8 cellular contexts compared by ENCODE assay signal in genomic region chr7:64904008-64904407, GRCh38. TPM values are rescaled to one million over a fixed set of nuclear protein-coding genes. Genes with fewer than 3 reads are reported as not detected.
DNase-seq lines count a peak whose midpoint lies in the region; ATAC-seq, FAIRE-seq and TF ChIP-seq lines count a peak whose summit lies in the region.

No MANE protein-coding gene starts in this region.

- intact Hi-C loops in HCT116 (cut with micrococcal nuclease) = no loop called here

- H3K4me3 Mint-ChIP-seq in astrocyte (ENCODE audit: unreplicated experiment) = peak overlapping the region; percentile 97

- TF ChIP-seq CTCF in 22Rv1 (IDR thresholded peaks at IDR 0.05) = no peak
- no peak for TF ChIP-seq CTCF in HCT116 (IDR thresholded peaks at IDR 0.05 in 2 of 3, conservative IDR thresholded peaks at IDR 0.05 in 1 of 3; ENCODE audit: borderline replicate concordance in 1 of 3, insufficient read depth in 1 of 3, low read depth in 2 of 3, low read length in 2 of 3)
- no peak for TF ChIP-seq CTCF in astrocyte (IDR thresholded peaks at IDR 0.05; ENCODE audit: insufficient read depth, low read depth, low read length)

- TF ChIP-seq POLR2A in HCT116 (IDR thresholded peaks at IDR 0.05; ENCODE audit: borderline replicate concordance, extremely low read depth, insufficient read depth, insufficient read length) = no peak

- H3K9ac ChIP-seq in HCT116 (ENCODE audit: low read length) (peak overlapping the region; percentile 69), astrocyte (ENCODE audit: low read length) (peak overlapping the region; percentile 96)

- H3K27ac ChIP-seq in 22Rv1 (peak overlapping the region; percentile 84), HCT116 (ENCODE audit: low read depth, low read length) (no peak overlapping the region; the same call in 1 of the 2 replicates), astrocyte (ENCODE audit: low read depth, low read length) (no peak overlapping the region), mesodermal cell (ENCODE audit: low read depth, low read length, severe bottlenecking) (no peak overlapping the region)

- no peak for TF ChIP-seq RAD21 in HCT116 (IDR thresholded peaks at IDR 0.05; ENCODE audit: low read depth)

- no peaks in the 10 kb centered on the region for H4K20me1 ChIP-seq in HCT116 (ENCODE audit: insufficient read depth)
- H4K20me1 ChIP-seq in astrocyte (ENCODE audit: insufficient read depth, low read length) = peaks cover 15% of the 10 kb centered on the region

- H3K4me1 ChIP-seq in HCT116 (ENCODE audit: control insufficient read depth in 1 of 2, insufficient read depth in 2 of 2, low read length in 2 of 2) (peaks cover 3 to 14% of the 10 kb centered on the region in 2 experiments; a peak in 3 of 4 replicates), astrocyte (ENCODE audit: insufficient read depth, low read length) (peaks cover 5% of the 10 kb centered on the region), mesodermal cell (ENCODE audit: control insufficient read depth, insufficient read depth, low read length, poor library complexity, severe bottlenecking) (peaks cover 15% of the 10 kb centered on the region)

- RAD21 ChIA-PET in HCT116 (lab: Charles Lee; ENCODE audit: low non-redundant PET in 1 of 2, low total read pairs in 2 of 2, uncharacterized antibody in 2 of 2, unreplicated experiment in 2 of 2) = no interaction called here

- H3K9me3 ChIP-seq in HCT116 (ENCODE audit: control insufficient read depth in 1 of 2, insufficient read depth in 1 of 2, low read depth in 1 of 2, low read length in 2 of 2) (no peaks in the 10 kb centered on the region), astrocyte (ENCODE audit: insufficient read depth, low read depth, low read length) (no peaks in the 10 kb centered on the region), mesodermal cell (ENCODE audit: control insufficient read depth, low read length) (peaks cover 2% of the 10 kb centered on the region)

- FAIRE-seq in astrocyte (lab: Jason Lieb, UNC) = no peak

- BruUV-seq in HCT116 (replicated peaks; lab: Mats Ljungman, UMichigan) = no TSS peak

- 91% methylated on average over 11 to 14 of the region's 15 CpGs for whole genome bisulfite sequencing in mesodermal cell (ENCODE audit: insufficient coverage in 2 of 2), 2 experiments

- no peak overlapping the region for H3K27ac Mint-ChIP-seq in astrocyte (ENCODE audit: unreplicated experiment)

- H2AFZ ChIP-seq in HCT116 (ENCODE audit: low read depth, low read length, poor library complexity, severe bottlenecking) (no peak overlapping the region), astrocyte (ENCODE audit: low read depth, low read length) (peak overlapping the region; percentile 99)

- H3K27me3 ChIP-seq in HCT116 (ENCODE audit: insufficient read depth, low read length) (no peaks in the 10 kb centered on the region), astrocyte (ENCODE audit: insufficient read depth, low read length) (no peaks in the 10 kb centered on the region)

- H3K9me2 ChIP-seq in HCT116 (ENCODE audit: insufficient read depth) = no peaks in the 10 kb centered on the region

- ATAC-seq in HCT116 = no peak
- ATAC-seq in GM18861 (IDR thresholded peaks at IDR 0.05; ENCODE audit: unreplicated experiment) = no peak
- no peak for ATAC-seq in HG03045 (IDR thresholded peaks at IDR 0.05; ENCODE audit: unreplicated experiment)
- no peak for ATAC-seq in HG03354 (IDR thresholded peaks at IDR 0.05; ENCODE audit: poor library complexity, severe bottlenecking, unreplicated experiment)

- peaks cover 20% of the 10 kb centered on the region for H3K4me1 Mint-ChIP-seq in astrocyte (ENCODE audit: low read depth, unreplicated experiment)

- POLR2A ChIA-PET in HCT116 (lab: Charles Lee) = no interaction called here

- no peaks in the 10 kb centered on the region for H3K36me3 Mint-ChIP-seq in astrocyte (ENCODE audit: low read depth, unreplicated experiment)

- no peaks in the 10 kb centered on the region for H3K27me3 Mint-ChIP-seq in astrocyte (ENCODE audit: low read depth, unreplicated experiment)

- H3K4me3 ChIP-seq in HCT116 (replicated peaks in 1 of 2; ENCODE audit: low read depth in 1 of 2, low read length in 2 of 2) (peak overlapping the region; percentile 72 to 86), astrocyte (ENCODE audit: insufficient read depth, low read depth, low read length) (peak overlapping the region; percentile 99), mesodermal cell (ENCODE audit: extremely low read depth, insufficient read depth, low read length, poor library complexity, severe bottlenecking) (peak overlapping the region; percentile 94)

- peak overlapping the region; percentile 86 for H3K4me2 ChIP-seq in HCT116 (ENCODE audit: low read length)
- H3K4me2 ChIP-seq in astrocyte (ENCODE audit: low read length) = peak overlapping the region; percentile 92

- H3K79me2 ChIP-seq in HCT116 (ENCODE audit: insufficient read depth, low read length) (peaks cover 57% of the 10 kb centered on the region), astrocyte (ENCODE audit: insufficient read depth, low read length) (peaks cover 57% of the 10 kb centered on the region)

- no peaks in the 10 kb centered on the region for H3K9me3 Mint-ChIP-seq in astrocyte (ENCODE audit: unreplicated experiment)

- CTCF ChIA-PET in HCT116 (lab: Charles Lee) = no interaction called here

- no peak for DNase-seq in HCT116 (ENCODE audit: low read depth, low spot score)
- DNase-seq in astrocyte (ENCODE audit: low read depth) = no peak
- DNase-seq in globus pallidus (ENCODE audit: low spot score) = no peak

- no peaks in the 10 kb centered on the region for H3K36me3 ChIP-seq in HCT116 (ENCODE audit: control insufficient read depth in 1 of 2, insufficient read depth in 2 of 2, low read length in 2 of 2)
- H3K36me3 ChIP-seq in astrocyte (ENCODE audit: insufficient read depth, low read length) = no peaks in the 10 kb centered on the region
- H3K36me3 ChIP-seq in mesodermal cell (ENCODE audit: control insufficient read depth, insufficient read depth, low read length) = peaks cover 7% of the 10 kb centered on the region

TF ChIP-seq in HCT116, 20 proteins besides CTCF, POLR2A, EP300 and RAD21:
- TF ChIP-seq ZFX (IDR thresholded peaks at IDR 0.05) (no peak), ELF1 (IDR thresholded peaks at IDR 0.05; ENCODE audit: borderline replicate concordance, low read depth) (no peak), EGR1 (IDR thresholded peaks at IDR 0.05; ENCODE audit: low read depth) (no peak), YY1 (IDR thresholded peaks at IDR 0.05; ENCODE audit: extremely low read depth, insufficient replicate concordance, low read depth, low read length) (no peak), TCF7L2 (IDR thresholded peaks at IDR 0.05; ENCODE audit: borderline replicate concordance, extremely low read depth, insufficient read depth, insufficient read length) (no peak), CEBPB (IDR thresholded peaks at IDR 0.05; ENCODE audit: low read depth) (no peak), CBX3 (IDR thresholded peaks at IDR 0.05; ENCODE audit: low read depth) (no peak), SIN3A (IDR thresholded peaks at IDR 0.05; ENCODE audit: low read depth) (no peak), EZH2phosphoT487 (IDR thresholded peaks at IDR 0.05; ENCODE audit: borderline replicate concordance) (no peak), SRF (IDR thresholded peaks at IDR 0.05; ENCODE audit: low read depth) (no peak), SP1 (IDR thresholded peaks at IDR 0.05; ENCODE audit: low read depth) (no peak)
- TF ChIP-seq, protein P1, sequence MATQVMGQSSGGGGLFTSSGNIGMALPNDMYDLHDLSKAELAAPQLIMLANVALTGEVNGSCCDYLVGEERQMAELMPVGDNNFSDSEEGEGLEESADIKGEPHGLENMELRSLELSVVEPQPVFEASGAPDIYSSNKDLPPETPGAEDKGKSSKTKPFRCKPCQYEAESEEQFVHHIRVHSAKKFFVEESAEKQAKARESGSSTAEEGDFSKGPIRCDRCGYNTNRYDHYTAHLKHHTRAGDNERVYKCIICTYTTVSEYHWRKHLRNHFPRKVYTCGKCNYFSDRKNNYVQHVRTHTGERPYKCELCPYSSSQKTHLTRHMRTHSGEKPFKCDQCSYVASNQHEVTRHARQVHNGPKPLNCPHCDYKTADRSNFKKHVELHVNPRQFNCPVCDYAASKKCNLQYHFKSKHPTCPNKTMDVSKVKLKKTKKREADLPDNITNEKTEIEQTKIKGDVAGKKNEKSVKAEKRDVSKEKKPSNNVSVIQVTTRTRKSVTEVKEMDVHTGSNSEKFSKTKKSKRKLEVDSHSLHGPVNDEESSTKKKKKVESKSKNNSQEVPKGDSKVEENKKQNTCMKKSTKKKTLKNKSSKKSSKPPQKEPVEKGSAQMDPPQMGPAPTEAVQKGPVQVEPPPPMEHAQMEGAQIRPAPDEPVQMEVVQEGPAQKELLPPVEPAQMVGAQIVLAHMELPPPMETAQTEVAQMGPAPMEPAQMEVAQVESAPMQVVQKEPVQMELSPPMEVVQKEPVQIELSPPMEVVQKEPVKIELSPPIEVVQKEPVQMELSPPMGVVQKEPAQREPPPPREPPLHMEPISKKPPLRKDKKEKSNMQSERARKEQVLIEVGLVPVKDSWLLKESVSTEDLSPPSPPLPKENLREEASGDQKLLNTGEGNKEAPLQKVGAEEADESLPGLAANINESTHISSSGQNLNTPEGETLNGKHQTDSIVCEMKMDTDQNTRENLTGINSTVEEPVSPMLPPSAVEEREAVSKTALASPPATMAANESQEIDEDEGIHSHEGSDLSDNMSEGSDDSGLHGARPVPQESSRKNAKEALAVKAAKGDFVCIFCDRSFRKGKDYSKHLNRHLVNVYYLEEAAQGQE (IDR thresholded peaks at IDR 0.05; ENCODE audit: low read depth) = no peak
- TF ChIP-seq, protein P2, sequence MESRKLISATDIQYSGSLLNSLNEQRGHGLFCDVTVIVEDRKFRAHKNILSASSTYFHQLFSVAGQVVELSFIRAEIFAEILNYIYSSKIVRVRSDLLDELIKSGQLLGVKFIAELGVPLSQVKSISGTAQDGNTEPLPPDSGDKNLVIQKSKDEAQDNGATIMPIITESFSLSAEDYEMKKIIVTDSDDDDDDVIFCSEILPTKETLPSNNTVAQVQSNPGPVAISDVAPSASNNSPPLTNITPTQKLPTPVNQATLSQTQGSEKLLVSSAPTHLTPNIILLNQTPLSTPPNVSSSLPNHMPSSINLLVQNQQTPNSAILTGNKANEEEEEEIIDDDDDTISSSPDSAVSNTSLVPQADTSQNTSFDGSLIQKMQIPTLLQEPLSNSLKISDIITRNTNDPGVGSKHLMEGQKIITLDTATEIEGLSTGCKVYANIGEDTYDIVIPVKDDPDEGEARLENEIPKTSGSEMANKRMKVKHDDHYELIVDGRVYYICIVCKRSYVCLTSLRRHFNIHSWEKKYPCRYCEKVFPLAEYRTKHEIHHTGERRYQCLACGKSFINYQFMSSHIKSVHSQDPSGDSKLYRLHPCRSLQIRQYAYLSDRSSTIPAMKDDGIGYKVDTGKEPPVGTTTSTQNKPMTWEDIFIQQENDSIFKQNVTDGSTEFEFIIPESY (IDR thresholded peaks at IDR 0.05; ENCODE audit: extremely low read depth, insufficient replicate concordance, low read length) = no peak

RNA-seq across cellular contexts. Expression of gene ZNF273, which starts 0.9 kb away (rescaled TPM):
- total RNA-seq in HCT116 (2021; ENCODE audit: unreplicated experiment) = 6.6 TPM
- 1.5 and 2.2 TPM in 2 replicates for polyA plus RNA-seq in HCT116 (2012)
- 3.5 and 5.0 TPM in 2 replicates for total RNA-seq in astrocyte
- polyA plus RNA-seq in mesodermal cell (2013, experiment 1 of 2) = 7.2 TPM
- polyA plus RNA-seq in mesodermal cell (2013, experiment 2 of 2) = 11.2 TPM
